Comparison of ENCODE assay signal across 24 cellular contexts in genomic region chr7:3201937-3202715, GRCh38.
DNase-seq lines count a peak whose midpoint lies in the region; ATAC-seq and TF ChIP-seq lines count a peak whose summit lies in the region.
"Had no signal": no experiment of that assay in that cellular context is flagged by ENCODE, and none has a peak within 500 bp of the region (broad histone marks: within the 10 kb centered on the region; RNA-seq: fewer than 3 reads in every experiment).

No MANE protein-coding gene starts in this region.

- peak overlapping the region; percentile 52; the same call in 1 of the 2 replicates for H2AFZ ChIP-seq in GM23338

- no peak overlapping the region for H3K4me3 ChIP-seq in GM23338
- H3K4me3 ChIP-seq: ascending aorta, lung, SJCRH30, smooth muscle cell, suprapubic skin had no signal

- H3K27me3 ChIP-seq in GM23338 (ENCODE audit: insufficient read depth) = no peaks in the 10 kb centered on the region
- H3K27me3 ChIP-seq: ascending aorta, SJCRH30 had no signal

- no peaks in the 10 kb centered on the region for H4K20me1 ChIP-seq in GM23338 (replicated peaks; ENCODE audit: insufficient read depth)

- H3K4me3 Mint-ChIP-seq in GM23338 (no peak overlapping the region), type B pancreatic cell (no peak overlapping the region)
- H3K4me3 Mint-ChIP-seq in stimulated activated naive CD8-positive, alpha-beta T cell treated with anti-CD3 and anti-CD28 coated beads, Interleukin-15, amount 100 ng/mL, for 72 hours = no peak overlapping the region
- H3K4me3 Mint-ChIP-seq: activated naive CD8-positive, alpha-beta T cell treated with anti-CD3 and anti-CD28 coated beads for 36 hours; CD4-positive, alpha-beta T cell; dendritic cell treated with granulocyte-macrophage colony-stimulating factor and Interleukin-4, amounts not matched to agents 40 ng/mL and 50 ng/mL, for 4 days; stimulated activated effector memory CD8-positive, alpha-beta T cell treated with anti-CD3 and anti-CD28 coated beads, Interleukin-12 subunit alpha, Interleukin-12 subunit beta, amount 100 ng/mL, for 72 hours had no signal

- H3K36me3 ChIP-seq in GM23338 (ENCODE audit: insufficient read depth) = no peaks in the 10 kb centered on the region
- H3K36me3 ChIP-seq: ascending aorta, SJCRH30, suprapubic skin had no signal

- H3K9me3 Mint-ChIP-seq in GM23338 (peaks cover 9% of the 10 kb centered on the region; the same call in 2 of the 3 replicates), type B pancreatic cell (peaks cover 6% of the 10 kb centered on the region)
- H3K9me3 Mint-ChIP-seq in stimulated activated naive CD8-positive, alpha-beta T cell treated with anti-CD3 and anti-CD28 coated beads, Interleukin-15, amount 100 ng/mL, for 72 hours = peaks cover 8 to 28% of the 10 kb centered on the region in 2 donors

- H3K4me2 ChIP-seq in GM23338 = no peak overlapping the region
- H3K4me2 ChIP-seq: smooth muscle cell had no signal

- no peaks in the 10 kb centered on the region for H3F3A ChIP-seq in GM23338 (replicated peaks; ENCODE audit: low read depth)

- H3K27ac Mint-ChIP-seq in GM23338 = no peak overlapping the region
- H3K27ac Mint-ChIP-seq in type B pancreatic cell = no peak overlapping the region
- no peak overlapping the region for H3K27ac Mint-ChIP-seq in stimulated activated naive CD8-positive, alpha-beta T cell treated with anti-CD3 and anti-CD28 coated beads, Interleukin-15, amount 100 ng/mL, for 72 hours
- H3K27ac Mint-ChIP-seq: activated naive CD8-positive, alpha-beta T cell treated with anti-CD3 and anti-CD28 coated beads for 36 hours; CD4-positive, alpha-beta T cell; dendritic cell treated with granulocyte-macrophage colony-stimulating factor and Interleukin-4, amounts not matched to agents 40 ng/mL and 50 ng/mL, for 4 days had no signal

- H3K4me1 ChIP-seq in GM23338 (ENCODE audit: insufficient read depth) = peaks cover 3% of the 10 kb centered on the region
- H3K4me1 ChIP-seq: ascending aorta, SJCRH30 had no signal

- no peak overlapping the region for H3K27ac ChIP-seq in GM23338 (ENCODE audit: low read depth)
- H3K27ac ChIP-seq: ascending aorta, SJCRH30, suprapubic skin had no signal

- TF ChIP-seq CTCF in GM23338 (conservative IDR thresholded peaks at IDR 0.05; ENCODE audit: low read depth in 2 of 2) (no peak), type B pancreatic cell (conservative IDR thresholded peaks at IDR 0.05) (no peak)

- H3K36me3 Mint-ChIP-seq in GM23338 (ENCODE audit: low read depth) = peaks cover 4% of the 10 kb centered on the region; the same call in 1 of the 3 replicates
- no peaks in the 10 kb centered on the region for H3K36me3 Mint-ChIP-seq in type B pancreatic cell
- H3K36me3 Mint-ChIP-seq: activated naive CD8-positive, alpha-beta T cell treated with anti-CD3 and anti-CD28 coated beads for 36 hours; stimulated activated effector memory CD8-positive, alpha-beta T cell treated with anti-CD3 and anti-CD28 coated beads, Interleukin-12 subunit alpha, Interleukin-12 subunit beta, amount 100 ng/mL, for 72 hours had no signal

- ATAC-seq in GM23338 = no peak
- ATAC-seq in stimulated activated naive CD8-positive, alpha-beta T cell treated with anti-CD3 and anti-CD28 coated beads, Interleukin-15, amount 100 ng/mL, for 72 hours = no peak
- ATAC-seq: stimulated activated effector memory CD8-positive, alpha-beta T cell treated with anti-CD3 and anti-CD28 coated beads, Interleukin-12 subunit alpha, Interleukin-12 subunit beta, amount 100 ng/mL, for 72 hours had no signal

- DNase-seq in GM23338 (ENCODE audit: low spot score) (no peak), mesenteric fat pad (ENCODE audit: low spot score) (peak; percentile 20), type B pancreatic cell (ENCODE audit: extremely low spot score, unreplicated experiment) (peak; percentile 32), DMS 273 (lab: John Stamatoyannopoulos, UW; ENCODE audit: unreplicated experiment) (no peak)
- peak; percentile 33 for DNase-seq in activated CD8-positive, alpha-beta memory T cell treated with anti-CD3 and anti-CD28 coated beads, Interleukin-2, amount 50 U/mL, for 48 hours
- DNase-seq in stimulated activated naive CD8-positive, alpha-beta T cell treated with anti-CD3 and anti-CD28 coated beads, Interleukin-15, amount 100 ng/mL, for 72 hours = no peak
- no peak for DNase-seq in stimulated activated CD4-positive, alpha-beta T cell treated with anti-CD3 and anti-CD28 coated beads, Interleukin-4, amount 100 ng/mL, for 4 hours
- DNase-seq: activated CD4-positive, alpha-beta T cell treated with anti-CD3 and anti-CD28 coated beads for 1 hour; activated naive CD8-positive, alpha-beta T cell treated with anti-CD3 and anti-CD28 coated beads for 36 hours; caudate nucleus; CD4-positive, alpha-beta T cell; kidney glomerular epithelial cell; NCI-H1694 treated with DMSO at 0.1 percent for 48 hours; NCI-H2171; NCI-H510A treated with DMSO at 0.1 percent for 48 hours; NK-92 treated with Interleukin-12 subunit alpha and Interleukin-12 subunit beta, amount 100 ng/mL, for 24 hours; SJCRH30; T-helper 1 cell had no signal

- H3K4me1 Mint-ChIP-seq in GM23338 = peaks cover 12% of the 10 kb centered on the region
- H3K4me1 Mint-ChIP-seq in type B pancreatic cell (ENCODE audit: unreplicated experiment) = peaks cover 4% of the 10 kb centered on the region
- H3K4me1 Mint-ChIP-seq in stimulated activated naive CD8-positive, alpha-beta T cell treated with anti-CD3 and anti-CD28 coated beads, Interleukin-15, amount 100 ng/mL, for 72 hours = no peaks in the 10 kb centered on the region
- H3K4me1 Mint-ChIP-seq: activated naive CD8-positive, alpha-beta T cell treated with anti-CD3 and anti-CD28 coated beads for 36 hours; stimulated activated effector memory CD8-positive, alpha-beta T cell treated with anti-CD3 and anti-CD28 coated beads, Interleukin-12 subunit alpha, Interleukin-12 subunit beta, amount 100 ng/mL, for 72 hours had no signal

- H3K79me2 ChIP-seq in GM23338 (replicated peaks; ENCODE audit: insufficient read depth) = no peaks in the 10 kb centered on the region

- H3K9me2 ChIP-seq in GM23338 (ENCODE audit: insufficient read depth) = no peaks in the 10 kb centered on the region

- no peaks in the 10 kb centered on the region for H3K27me3 Mint-ChIP-seq in GM23338 (ENCODE audit: insufficient read depth, low read depth, poor library complexity)
- peaks cover 20% of the 10 kb centered on the region for H3K27me3 Mint-ChIP-seq in type B pancreatic cell
- H3K27me3 Mint-ChIP-seq in stimulated activated naive CD8-positive, alpha-beta T cell treated with anti-CD3 and anti-CD28 coated beads, Interleukin-15, amount 100 ng/mL, for 72 hours = peaks cover 8% of the 10 kb centered on the region
- H3K27me3 Mint-ChIP-seq: CD4-positive, alpha-beta T cell had no signal

TF ChIP-seq in GM23338, 12 proteins besides CTCF, POLR2A, EP300 and RAD21:
- no peak for TF ChIP-seq REST (IDR thresholded peaks at IDR 0.05; ENCODE audit: unreplicated experiment)
- TF ChIP-seq STAT1 (IDR thresholded peaks at IDR 0.05; ENCODE audit: unreplicated experiment) = no peak
- no peak for TF ChIP-seq JUNB (IDR thresholded peaks at IDR 0.05; ENCODE audit: unreplicated experiment)
- TF ChIP-seq POLR2AphosphoS5 (IDR thresholded peaks at IDR 0.05; ENCODE audit: low read depth) = no peak
- TF ChIP-seq ETS1 (IDR thresholded peaks at IDR 0.05) = no peak
- TF ChIP-seq ZNF331 (CRISPR knock-in tag; IDR thresholded peaks at IDR 0.05; ENCODE audit: low read depth) = no peak

Comparison
In these comparisons a context has a peak if more than half of its experiments do, and no peak if none do; other contexts are left out.
1. DNase-seq: peak in activated CD8-positive, alpha-beta memory T cell treated with anti-CD3 and anti-CD28 coated beads, Interleukin-2, amount 50 U/mL, for 48 hours (single experiment), mesenteric fat pad (single experiment) and type B pancreatic cell (single experiment); none in GM23338 (single experiment), stimulated activated naive CD8-positive, alpha-beta T cell treated with anti-CD3 and anti-CD28 coated beads, Interleukin-15, amount 100 ng/mL, for 72 hours (0 of 2), DMS 273 (single experiment) and stimulated activated CD4-positive, alpha-beta T cell treated with anti-CD3 and anti-CD28 coated beads, Interleukin-4, amount 100 ng/mL, for 4 hours (0 of 2).